In the genomic region with DNA sequence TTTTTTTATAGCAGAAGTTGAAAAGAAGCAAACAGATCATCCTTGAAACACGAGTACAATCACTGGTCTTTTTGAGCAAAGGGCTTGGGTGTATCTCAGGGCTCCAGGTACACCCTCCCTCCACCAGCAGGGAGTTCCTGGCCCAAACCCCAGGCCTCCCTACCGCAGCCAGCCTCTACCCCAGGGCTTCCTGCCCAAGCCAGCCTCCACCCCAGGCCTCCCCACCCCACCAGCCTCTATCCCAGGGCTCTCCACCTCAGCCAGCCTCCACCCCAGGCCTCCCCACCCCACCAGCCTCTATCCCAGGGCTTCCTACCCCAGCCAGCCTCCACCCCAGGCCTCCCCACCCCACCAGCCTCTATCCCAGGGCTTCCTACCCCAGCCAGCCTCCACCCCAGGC, we compare ENCODE assay signal across 10 cellular contexts. TPM values are rescaled to one million over a fixed set of nuclear protein-coding genes. Genes with fewer than 3 reads are reported as not detected.
A peak's percentile ranks its signal among the peaks of the same experiment; 100 is the strongest.
DNase-seq lines count a peak whose midpoint lies in the region; ATAC-seq and TF ChIP-seq lines count a peak whose summit lies in the region.
"Not testable (repeated sequence)": the region's sequence is repeated elsewhere in the genome, so short reads cannot be mapped to it uniquely, and the experiment has no call there.
"Had no signal": no experiment of that assay in that cellular context is flagged by ENCODE, and none has a peak within 500 bp of the region (broad histone marks: within the 10 kb centered on the region; RNA-seq: fewer than 3 reads in every experiment).

No MANE protein-coding gene starts in this region.

- H2AFZ ChIP-seq in OCI-LY3 (ENCODE audit: low read depth, low read length) = not testable (repeated sequence)

- peaks cover 88 to 96% (median 94%) of the 10 kb centered on the region in 3 donors for H3K4me1 Mint-ChIP-seq in CD8-positive, alpha-beta memory T cell
- H3K4me1 Mint-ChIP-seq in activated CD4-positive, alpha-beta T cell treated with anti-CD3 and anti-CD28 coated beads for 36 hours = peaks cover 92% of the 10 kb centered on the region
- H3K4me1 Mint-ChIP-seq in activated T-helper 1 cell treated with anti-CD3 and anti-CD28 coated beads, Interleukin-12 subunit alpha, Interleukin-12 subunit beta, Interleukin-2, Interleukin-4 antibody, amounts not matched to agents 30 ng/mL and 10 ng/mL and 1 ng/mL, durations not matched to agents 14 hours and 24 hours and 36 hours (ENCODE audit: low read depth) = peaks cover 88% of the 10 kb centered on the region
- peaks cover 79% of the 10 kb centered on the region for H3K4me1 Mint-ChIP-seq in activated naive CD8-positive, alpha-beta T cell treated with anti-CD3 and anti-CD28 coated beads, Interleukin-2, amount 10 ng/mL, durations not matched to agents 7 days and 5 days
- peaks cover 60% of the 10 kb centered on the region for H3K4me1 Mint-ChIP-seq in memory B cell
- H3K4me1 Mint-ChIP-seq in stimulated activated effector memory CD8-positive, alpha-beta T cell treated with anti-CD3 and anti-CD28 coated beads, Interleukin-12 subunit alpha, Interleukin-12 subunit beta, amount 100 ng/mL, for 72 hours = peaks cover 91% of the 10 kb centered on the region

- H3K4me2 ChIP-seq in OCI-LY3 (ENCODE audit: low read length) = not testable (repeated sequence)

- not testable (repeated sequence) for H3K27me3 Mint-ChIP-seq in CD8-positive, alpha-beta memory T cell; activated CD4-positive, alpha-beta T cell treated with anti-CD3 and anti-CD28 coated beads for 36 hours; activated T-helper 1 cell treated with anti-CD3 and anti-CD28 coated beads, Interleukin-12 subunit alpha, Interleukin-12 subunit beta, Interleukin-2, Interleukin-4 antibody, amounts not matched to agents 30 ng/mL and 10 ng/mL and 1 ng/mL, durations not matched to agents 14 hours and 24 hours and 36 hours (ENCODE audit: insufficient read depth); activated naive CD8-positive, alpha-beta T cell treated with anti-CD3 and anti-CD28 coated beads, Interleukin-2, amount 10 ng/mL, durations not matched to agents 7 days and 5 days; memory B cell

- H4K20me1 ChIP-seq in OCI-LY3 (ENCODE audit: insufficient read depth, low read length) = peaks cover 28% of the 10 kb centered on the region; the same call in 1 of the 2 replicates

- not testable (repeated sequence) for TF ChIP-seq CTCF in OCI-LY3 (IDR thresholded peaks at IDR 0.05; ENCODE audit: low read depth, low read length)

- H3K9ac ChIP-seq in OCI-LY3 (ENCODE audit: low read length) = not testable (repeated sequence)

- POLR2A ChIA-PET in CD8-positive, alpha-beta memory T cell (lab: Charles Lee) = interaction anchor here (1.1 kb wide), 2 partner anchors 10 to 12 kb away, joined by 4 to 8 read pairs; partner anchors contain the start of gene AKNA
- POLR2A ChIA-PET in activated CD4-positive, alpha-beta T cell treated with anti-CD3 and anti-CD28 coated beads for 36 hours (lab: Charles Lee) = interaction anchor here (1.3 kb wide), 1 partner anchor 10 kb away, joined by 5 read pairs; no protein-coding TSS in a partner anchor
- POLR2A ChIA-PET in activated naive CD8-positive, alpha-beta T cell treated with anti-CD3 and anti-CD28 coated beads, Interleukin-2, amount 10 ng/mL, durations not matched to agents 7 days and 5 days (lab: Charles Lee) = interaction anchor here (0.8 to 4.5 kb wide), 3 partner anchors 8 to 22 kb away, joined by 3 to 85 read pairs (median 4); partner anchors contain the start of gene AKNA

- peaks cover 36 to 94% (median 39%) of the 10 kb centered on the region in 3 donors for H3K36me3 Mint-ChIP-seq in CD8-positive, alpha-beta memory T cell
- H3K36me3 Mint-ChIP-seq in activated CD4-positive, alpha-beta T cell treated with anti-CD3 and anti-CD28 coated beads for 36 hours (ENCODE audit: low read depth) = peaks cover 81% of the 10 kb centered on the region
- H3K36me3 Mint-ChIP-seq in activated T-helper 1 cell treated with anti-CD3 and anti-CD28 coated beads, Interleukin-12 subunit alpha, Interleukin-12 subunit beta, Interleukin-2, Interleukin-4 antibody, amounts not matched to agents 30 ng/mL and 10 ng/mL and 1 ng/mL, durations not matched to agents 14 hours and 24 hours and 36 hours (ENCODE audit: low read depth) = peaks cover 70% of the 10 kb centered on the region
- peaks cover 59% of the 10 kb centered on the region for H3K36me3 Mint-ChIP-seq in activated naive CD8-positive, alpha-beta T cell treated with anti-CD3 and anti-CD28 coated beads, Interleukin-2, amount 10 ng/mL, durations not matched to agents 7 days and 5 days
- peaks cover 38% of the 10 kb centered on the region for H3K36me3 Mint-ChIP-seq in memory B cell
- peaks cover 100% of the 10 kb centered on the region for H3K36me3 Mint-ChIP-seq in stimulated activated effector memory CD8-positive, alpha-beta T cell treated with anti-CD3 and anti-CD28 coated beads, Interleukin-12 subunit alpha, Interleukin-12 subunit beta, amount 100 ng/mL, for 72 hours

- DNase-seq in CD8-positive, alpha-beta memory T cell = peak in 2 of 5 donors; percentile 16 to 51
- peak; percentile 43 for DNase-seq in activated CD4-positive, alpha-beta T cell treated with anti-CD3 and anti-CD28 coated beads for 36 hours
- DNase-seq in activated T-helper 1 cell treated with anti-CD3 and anti-CD28 coated beads, Interleukin-12 subunit alpha, Interleukin-12 subunit beta, Interleukin-2, Interleukin-4 antibody, amounts not matched to agents 30 ng/mL and 10 ng/mL and 1 ng/mL, durations not matched to agents 14 hours and 24 hours and 36 hours (ENCODE audit: low spot score); memory B cell (ENCODE audit: low spot score in 2 of 2); stimulated activated effector memory CD8-positive, alpha-beta T cell treated with anti-CD3 and anti-CD28 coated beads, Interleukin-12 subunit alpha, Interleukin-12 subunit beta, amount 100 ng/mL, for 72 hours (ENCODE audit: low spot score in 2 of 2): not testable (repeated sequence)
- DNase-seq in activated naive CD8-positive, alpha-beta T cell treated with anti-CD3 and anti-CD28 coated beads, Interleukin-2, amount 10 ng/mL, durations not matched to agents 7 days and 5 days = peak; percentile 71

- H3K4me1 ChIP-seq in CD8-positive, alpha-beta memory T cell (ENCODE audit: insufficient read depth, low read length) = peaks cover 95% of the 10 kb centered on the region
- peaks cover 56% of the 10 kb centered on the region for H3K4me1 ChIP-seq in OCI-LY3 (ENCODE audit: low read length)

- CTCF ChIA-PET in CD8-positive, alpha-beta memory T cell (lab: Charles Lee); activated CD4-positive, alpha-beta T cell treated with anti-CD3 and anti-CD28 coated beads for 36 hours (lab: Charles Lee): not testable (repeated sequence)

- not testable (repeated sequence) for H3K9me3 ChIP-seq in CD8-positive, alpha-beta memory T cell (ENCODE audit: low read length); OCI-LY3 (ENCODE audit: insufficient read depth, low read length)

- ATAC-seq in activated CD4-positive, alpha-beta T cell treated with anti-CD3 and anti-CD28 coated beads for 36 hours; activated naive CD8-positive, alpha-beta T cell treated with anti-CD3 and anti-CD28 coated beads, Interleukin-2, amount 10 ng/mL, durations not matched to agents 7 days and 5 days (ENCODE audit: low read depth); memory B cell (ENCODE audit: low read depth); stimulated activated effector memory CD8-positive, alpha-beta T cell treated with anti-CD3 and anti-CD28 coated beads, Interleukin-12 subunit alpha, Interleukin-12 subunit beta, amount 100 ng/mL, for 72 hours: not testable (repeated sequence)

- H3K36me3 ChIP-seq in CD8-positive, alpha-beta memory T cell (ENCODE audit: insufficient read depth, low read length) = peaks cover 66% of the 10 kb centered on the region
- H3K36me3 ChIP-seq in OCI-LY3 (replicated peaks; ENCODE audit: low read depth, low read length) = peaks cover 76% of the 10 kb centered on the region

- peaks cover 85% of the 10 kb centered on the region for H3K79me2 ChIP-seq in OCI-LY3 (ENCODE audit: low read length)

- peak overlapping the region; percentile 55 to 99 (median 93) for H3K27ac Mint-ChIP-seq in CD8-positive, alpha-beta memory T cell
- H3K27ac Mint-ChIP-seq in activated CD4-positive, alpha-beta T cell treated with anti-CD3 and anti-CD28 coated beads for 36 hours = peak overlapping the region; percentile 89
- peak overlapping the region; percentile 92 for H3K27ac Mint-ChIP-seq in activated T-helper 1 cell treated with anti-CD3 and anti-CD28 coated beads, Interleukin-12 subunit alpha, Interleukin-12 subunit beta, Interleukin-2, Interleukin-4 antibody, amounts not matched to agents 30 ng/mL and 10 ng/mL and 1 ng/mL, durations not matched to agents 14 hours and 24 hours and 36 hours
- H3K27ac Mint-ChIP-seq in activated naive CD8-positive, alpha-beta T cell treated with anti-CD3 and anti-CD28 coated beads, Interleukin-2, amount 10 ng/mL, durations not matched to agents 7 days and 5 days = peak overlapping the region; percentile 87
- peak overlapping the region; percentile 80 for H3K27ac Mint-ChIP-seq in memory B cell
- H3K27ac Mint-ChIP-seq in stimulated activated effector memory CD8-positive, alpha-beta T cell treated with anti-CD3 and anti-CD28 coated beads, Interleukin-12 subunit alpha, Interleukin-12 subunit beta, amount 100 ng/mL, for 72 hours = peak overlapping the region; percentile 96

- not testable (repeated sequence) for H3K9me3 Mint-ChIP-seq in CD8-positive, alpha-beta memory T cell; activated CD4-positive, alpha-beta T cell treated with anti-CD3 and anti-CD28 coated beads for 36 hours (ENCODE audit: low read depth); activated T-helper 1 cell treated with anti-CD3 and anti-CD28 coated beads, Interleukin-12 subunit alpha, Interleukin-12 subunit beta, Interleukin-2, Interleukin-4 antibody, amounts not matched to agents 30 ng/mL and 10 ng/mL and 1 ng/mL, durations not matched to agents 14 hours and 24 hours and 36 hours; activated naive CD8-positive, alpha-beta T cell treated with anti-CD3 and anti-CD28 coated beads, Interleukin-2, amount 10 ng/mL, durations not matched to agents 7 days and 5 days; memory B cell; stimulated activated effector memory CD8-positive, alpha-beta T cell treated with anti-CD3 and anti-CD28 coated beads, Interleukin-12 subunit alpha, Interleukin-12 subunit beta, amount 100 ng/mL, for 72 hours

- not testable (repeated sequence) for H3K4me3 ChIP-seq in CD8-positive, alpha-beta memory T cell (ENCODE audit: low read length); OCI-LY3 (ENCODE audit: low read length)

- intact Hi-C loops in activated CD4-positive, alpha-beta T cell treated with anti-CD3 and anti-CD28 coated beads for 36 hours (cut with DNase I, micrococcal nuclease); activated T-helper 1 cell treated with anti-CD3 and anti-CD28 coated beads, Interleukin-12 subunit alpha, Interleukin-12 subunit beta, Interleukin-2, Interleukin-4 antibody, amounts not matched to agents 30 ng/mL and 10 ng/mL and 1 ng/mL, durations not matched to agents 14 hours and 24 hours and 36 hours (cut with micrococcal nuclease): not testable (repeated sequence)

- not testable (repeated sequence) for H3K27me3 ChIP-seq in CD8-positive, alpha-beta memory T cell (ENCODE audit: insufficient read depth, low read length, poor library complexity, severe bottlenecking); OCI-LY3 (ENCODE audit: low read depth, low read length)

- H3K27ac ChIP-seq in CD8-positive, alpha-beta memory T cell (ENCODE audit: low read depth, low read length) = not testable (repeated sequence)
- H3K27ac ChIP-seq in OCI-LY3 (ENCODE audit: low read length) = peak overlapping the region; percentile 96

- H3K4me3 Mint-ChIP-seq in CD8-positive, alpha-beta memory T cell = peak overlapping the region; percentile 40 to 85 (median 58)
- H3K4me3 Mint-ChIP-seq in activated CD4-positive, alpha-beta T cell treated with anti-CD3 and anti-CD28 coated beads for 36 hours; activated T-helper 1 cell treated with anti-CD3 and anti-CD28 coated beads, Interleukin-12 subunit alpha, Interleukin-12 subunit beta, Interleukin-2, Interleukin-4 antibody, amounts not matched to agents 30 ng/mL and 10 ng/mL and 1 ng/mL, durations not matched to agents 14 hours and 24 hours and 36 hours; memory B cell: not testable (repeated sequence)
- H3K4me3 Mint-ChIP-seq in activated naive CD8-positive, alpha-beta T cell treated with anti-CD3 and anti-CD28 coated beads, Interleukin-2, amount 10 ng/mL, durations not matched to agents 7 days and 5 days = peak overlapping the region; percentile 60
- H3K4me3 Mint-ChIP-seq in stimulated activated effector memory CD8-positive, alpha-beta T cell treated with anti-CD3 and anti-CD28 coated beads, Interleukin-12 subunit alpha, Interleukin-12 subunit beta, amount 100 ng/mL, for 72 hours = peak overlapping the region; percentile 71

RNA-seq across cellular contexts. Expression of gene AKNA, which starts 12.0 kb away (rescaled TPM):
- 100 to 1,000 TPM; 126 TPM for total RNA-seq in CD8-positive, alpha-beta memory T cell
- polyA plus RNA-seq in CD8-positive, alpha-beta memory T cell = 45.6 TPM
- 100 to 1,000 TPM; 135 to 141 TPM for total RNA-seq in activated CD4-positive, alpha-beta T cell treated with anti-CD3 and anti-CD28 coated beads for 36 hours
- total RNA-seq in activated T-helper 1 cell treated with anti-CD3 and anti-CD28 coated beads, Interleukin-12 subunit alpha, Interleukin-12 subunit beta, Interleukin-2, Interleukin-4 antibody, amounts not matched to agents 30 ng/mL and 10 ng/mL and 1 ng/mL, durations not matched to agents 14 hours and 24 hours and 36 hours = 178 and 182 TPM in 2 replicates
- total RNA-seq in activated naive CD8-positive, alpha-beta T cell treated with anti-CD3 and anti-CD28 coated beads, Interleukin-2, amount 10 ng/mL, durations not matched to agents 7 days and 5 days = 100 to 1,000 TPM; 482 to 492 TPM

RNA-seq across cellular contexts. Expression of gene ORM2, which starts 46.1 kb away (rescaled TPM):
- not detected for total RNA-seq in CD8-positive, alpha-beta memory T cell
- polyA plus RNA-seq in CD8-positive, alpha-beta memory T cell = not detected
- not detected for total RNA-seq in activated CD4-positive, alpha-beta T cell treated with anti-CD3 and anti-CD28 coated beads for 36 hours
- not detected in 2 replicates for total RNA-seq in activated T-helper 1 cell treated with anti-CD3 and anti-CD28 coated beads, Interleukin-12 subunit alpha, Interleukin-12 subunit beta, Interleukin-2, Interleukin-4 antibody, amounts not matched to agents 30 ng/mL and 10 ng/mL and 1 ng/mL, durations not matched to agents 14 hours and 24 hours and 36 hours
- total RNA-seq in activated naive CD8-positive, alpha-beta T cell treated with anti-CD3 and anti-CD28 coated beads, Interleukin-2, amount 10 ng/mL, durations not matched to agents 7 days and 5 days = not detected
- total RNA-seq: H1, HT1080, M059J had no signal

RNA-seq across cellular contexts. Expression of gene ORM1, which starts 52.9 kb away (rescaled TPM):
- not detected for total RNA-seq in CD8-positive, alpha-beta memory T cell
- polyA plus RNA-seq in CD8-positive, alpha-beta memory T cell = not detected
- total RNA-seq in activated CD4-positive, alpha-beta T cell treated with anti-CD3 and anti-CD28 coated beads for 36 hours = not detected
- total RNA-seq in activated T-helper 1 cell treated with anti-CD3 and anti-CD28 coated beads, Interleukin-12 subunit alpha, Interleukin-12 subunit beta, Interleukin-2, Interleukin-4 antibody, amounts not matched to agents 30 ng/mL and 10 ng/mL and 1 ng/mL, durations not matched to agents 14 hours and 24 hours and 36 hours = not detected in 2 replicates
- not detected for total RNA-seq in activated naive CD8-positive, alpha-beta T cell treated with anti-CD3 and anti-CD28 coated beads, Interleukin-2, amount 10 ng/mL, durations not matched to agents 7 days and 5 days
- total RNA-seq: H1, HT1080 had no signal
